In genomic region chr6:31125586-31126363, GRCh38 we compare ENCODE assay signal across 13 cellular contexts. TPM values are rescaled to one million over a fixed set of nuclear protein-coding genes. Genes with fewer than 3 reads are reported as not detected.
DNase-seq lines count a peak whose midpoint lies in the region; ATAC-seq, FAIRE-seq and TF ChIP-seq lines count a peak whose summit lies in the region.
"Had no signal": no experiment of that assay in that cellular context is flagged by ENCODE, and none has a peak within 500 bp of the region (broad histone marks: within the 10 kb centered on the region; RNA-seq: fewer than 3 reads in every experiment).

No MANE protein-coding gene starts in this region.

- H4K20me1 ChIP-seq in astrocyte (ENCODE audit: insufficient read depth, low read length) = no peaks in the 10 kb centered on the region

- H3K4me3 Mint-ChIP-seq in astrocyte (ENCODE audit: unreplicated experiment) (no peak overlapping the region), glutamatergic neuron (ENCODE audit: unreplicated experiment) (no peak overlapping the region)
- H3K4me3 Mint-ChIP-seq: activated CD4-positive, alpha-beta T cell treated with anti-CD3 and anti-CD28 coated beads, Interleukin-2, amount 10 ng/mL, durations not matched to agents 24 days and 14 days; naive thymus-derived CD4-positive, alpha-beta T cell had no signal

- ATAC-seq in Right ventricle myocardium superior (ENCODE audit: poor library complexity) = peak; percentile 45
- ATAC-seq in GM19035 (IDR thresholded peaks at IDR 0.05; ENCODE audit: unreplicated experiment) = no peak
- ATAC-seq in GM21447 (IDR thresholded peaks at IDR 0.05; ENCODE audit: unreplicated experiment) = no peak
- ATAC-seq: naive thymus-derived CD4-positive, alpha-beta T cell had no signal

- TF ChIP-seq CTCF in astrocyte (IDR thresholded peaks at IDR 0.05; ENCODE audit: insufficient read depth, low read depth, low read length) (no peak), stomach (IDR thresholded peaks at IDR 0.05) (no peak), glutamatergic neuron (IDR thresholded peaks at IDR 0.05; ENCODE audit: partially characterized antibody, unreplicated experiment) (no peak)

- intact Hi-C loops in Right ventricle myocardium superior (cut with DNase I) = no loop called here
- intact Hi-C loops in stomach (cut with DNase I; ENCODE audit: low total_unique reads) = no loop called here

- H3K27me3 Mint-ChIP-seq in astrocyte (ENCODE audit: low read depth, unreplicated experiment) (no peaks in the 10 kb centered on the region), glutamatergic neuron (ENCODE audit: unreplicated experiment) (peaks cover 2% of the 10 kb centered on the region)

- H3K9ac ChIP-seq in astrocyte (ENCODE audit: low read length) = no peak overlapping the region

- H3K4me1 ChIP-seq in astrocyte (ENCODE audit: insufficient read depth, low read length) (peaks cover 14% of the 10 kb centered on the region), stomach (peaks cover 25 to 41% (median 34%) of the 10 kb centered on the region in 4 donors)

- H3K9me3 Mint-ChIP-seq in astrocyte (ENCODE audit: unreplicated experiment) = no peaks in the 10 kb centered on the region
- H3K9me3 Mint-ChIP-seq in glutamatergic neuron (ENCODE audit: unreplicated experiment) = no peaks in the 10 kb centered on the region
- H3K9me3 Mint-ChIP-seq: activated CD4-positive, alpha-beta T cell treated with anti-CD3 and anti-CD28 coated beads, Interleukin-2, amount 10 ng/mL, durations not matched to agents 24 days and 14 days; naive thymus-derived CD4-positive, alpha-beta T cell had no signal

- H3K79me2 ChIP-seq in astrocyte (ENCODE audit: insufficient read depth, low read length) = no peaks in the 10 kb centered on the region

- H3K4me2 ChIP-seq in astrocyte (ENCODE audit: low read length) = peak overlapping the region; percentile 61

- H3K27ac Mint-ChIP-seq in astrocyte (ENCODE audit: unreplicated experiment) (no peak overlapping the region), glutamatergic neuron (ENCODE audit: unreplicated experiment) (no peak overlapping the region)
- H3K27ac Mint-ChIP-seq: activated CD4-positive, alpha-beta T cell treated with anti-CD3 and anti-CD28 coated beads, Interleukin-2, amount 10 ng/mL, durations not matched to agents 24 days and 14 days; naive thymus-derived CD4-positive, alpha-beta T cell had no signal

- DNase-seq in HPDE6-E6E7 (ENCODE audit: extremely low spot score) (peak; percentile 35), astrocyte (ENCODE audit: low read depth) (peak; percentile 18), Right ventricle myocardium superior (no peak), stomach (no peak), glutamatergic neuron (no peak)
- DNase-seq: activated CD4-positive, alpha-beta T cell treated with anti-CD3 and anti-CD28 coated beads, Interleukin-2, amount 10 ng/mL, durations not matched to agents 24 days and 14 days; activated gamma-delta T cell treated with Interleukin-2 at 50 U/mL for 16 hours; KBM-7; naive thymus-derived CD4-positive, alpha-beta T cell; stimulated activated CD8-positive, alpha-beta memory T cell treated with anti-CD3 and anti-CD28 coated beads, Interleukin-4, amount 100 ng/mL, for 48 hours had no signal

- peaks cover 13% of the 10 kb centered on the region for H3K36me3 Mint-ChIP-seq in astrocyte (ENCODE audit: low read depth, unreplicated experiment)
- H3K36me3 Mint-ChIP-seq in glutamatergic neuron (ENCODE audit: unreplicated experiment) = no peaks in the 10 kb centered on the region
- H3K36me3 Mint-ChIP-seq: naive thymus-derived CD4-positive, alpha-beta T cell had no signal

- no peak overlapping the region for H3K4me3 ChIP-seq in astrocyte (ENCODE audit: insufficient read depth, low read depth, low read length)
- no peak overlapping the region for H3K4me3 ChIP-seq in stomach
- H3K4me3 ChIP-seq: SK-N-MC had no signal

- H3K9me3 ChIP-seq in astrocyte (ENCODE audit: insufficient read depth, low read depth, low read length) (no peaks in the 10 kb centered on the region), stomach (no peaks in the 10 kb centered on the region)

- H2AFZ ChIP-seq in astrocyte (ENCODE audit: low read depth, low read length) = no peak overlapping the region

- no peaks in the 10 kb centered on the region for H3K36me3 ChIP-seq in astrocyte (ENCODE audit: insufficient read depth, low read length)
- H3K36me3 ChIP-seq in stomach = no peaks in the 10 kb centered on the region

- TF ChIP-seq EP300 in stomach (IDR thresholded peaks at IDR 0.05) = no peak

- H3K4me1 Mint-ChIP-seq in astrocyte (ENCODE audit: low read depth, unreplicated experiment) (peaks cover 41% of the 10 kb centered on the region), glutamatergic neuron (ENCODE audit: low read depth, unreplicated experiment) (no peaks in the 10 kb centered on the region)

- WGBS in stomach, 5 donors = 65 to 74% (median 70%) methylated on average over 12 of the region's 12 CpGs

- no peak for TF ChIP-seq POLR2A in stomach (IDR thresholded peaks at IDR 0.05)

- no peak for FAIRE-seq in astrocyte (lab: Jason Lieb, UNC)

- no peak overlapping the region for H3K27ac ChIP-seq in astrocyte (ENCODE audit: low read depth, low read length)
- H3K27ac ChIP-seq in stomach = peak overlapping the region in 3 of 5 donors; percentile 22 to 74 (median 61)
- H3K27ac ChIP-seq: SK-N-MC had no signal

- H3K27me3 ChIP-seq in astrocyte (ENCODE audit: insufficient read depth, low read length) (no peaks in the 10 kb centered on the region), stomach (no peaks in the 10 kb centered on the region)

RNA-seq across cellular contexts. Expression of gene CDSN, which starts 5.5 kb away (rescaled TPM):
- total RNA-seq in astrocyte (0.22 and 0.27 TPM in 2 replicates), Right ventricle myocardium superior (not detected), stomach (not detected), glutamatergic neuron (ENCODE audit: unreplicated experiment) (not detected)
- polyA plus RNA-seq in stomach = under 1 TPM in 1 of 3 donors, not detected in 2; 0.05 TPM
- total RNA-seq: activated CD4-positive, alpha-beta T cell treated with anti-CD3 and anti-CD28 coated beads, Interleukin-2, amount 10 ng/mL, durations not matched to agents 24 days and 14 days; naive thymus-derived CD4-positive, alpha-beta T cell had no signal
- polyA plus RNA-seq: naive thymus-derived CD4-positive, alpha-beta T cell had no signal

RNA-seq across cellular contexts. Expression of gene PSORS1C1, which starts 11.2 kb away (rescaled TPM):
- total RNA-seq in astrocyte (8.8 and 9.2 TPM in 2 replicates), Right ventricle myocardium superior (1.2 TPM), stomach (1 to 10 TPM in 4 of 5 donors, not detected in 1; 2.7 to 5.7 (median 4.0) TPM), glutamatergic neuron (ENCODE audit: unreplicated experiment) (not detected)
- polyA plus RNA-seq in stomach = 1 to 10 TPM; 3.1 to 7.4 (median 3.9) TPM
- total RNA-seq: activated CD4-positive, alpha-beta T cell treated with anti-CD3 and anti-CD28 coated beads, Interleukin-2, amount 10 ng/mL, durations not matched to agents 24 days and 14 days; naive thymus-derived CD4-positive, alpha-beta T cell had no signal
- polyA plus RNA-seq: naive thymus-derived CD4-positive, alpha-beta T cell had no signal

RNA-seq across cellular contexts. Expression of gene PSORS1C2, which starts 13.1 kb away (rescaled TPM):
- not detected in 2 replicates for total RNA-seq in astrocyte
- total RNA-seq in Right ventricle myocardium superior = not detected
- under 1 TPM in 1 of 5 donors, not detected in 4; 0.73 TPM for total RNA-seq in stomach
- 1 to 10 TPM in 1 of 3 donors, not detected in 2; 1.6 TPM for polyA plus RNA-seq in stomach
- total RNA-seq in glutamatergic neuron (ENCODE audit: unreplicated experiment) = 0.49 TPM
- total RNA-seq: activated CD4-positive, alpha-beta T cell treated with anti-CD3 and anti-CD28 coated beads, Interleukin-2, amount 10 ng/mL, durations not matched to agents 24 days and 14 days; naive thymus-derived CD4-positive, alpha-beta T cell had no signal
- polyA plus RNA-seq: naive thymus-derived CD4-positive, alpha-beta T cell had no signal

RNA-seq across cellular contexts. Expression of gene C6orf15, which starts 13.4 kb away (rescaled TPM):
- total RNA-seq in astrocyte = 4.6 and 6.4 TPM in 2 replicates
- total RNA-seq in Right ventricle myocardium superior = not detected
- not detected for total RNA-seq in stomach
- not detected for polyA plus RNA-seq in stomach
- not detected for total RNA-seq in glutamatergic neuron (ENCODE audit: unreplicated experiment)
- total RNA-seq: activated CD4-positive, alpha-beta T cell treated with anti-CD3 and anti-CD28 coated beads, Interleukin-2, amount 10 ng/mL, durations not matched to agents 24 days and 14 days; naive thymus-derived CD4-positive, alpha-beta T cell had no signal
- polyA plus RNA-seq: naive thymus-derived CD4-positive, alpha-beta T cell had no signal

RNA-seq across cellular contexts. Expression of gene CCHCR1, which starts 31.8 kb away (rescaled TPM):
- 10.2 and 11.5 TPM in 2 replicates for total RNA-seq in astrocyte
- 10.9 TPM for total RNA-seq in Right ventricle myocardium superior
- total RNA-seq in stomach = 100 to 1,000 TPM in 1 of 5 donors, 10 to 100 TPM in 3, 1 to 10 TPM in 1; 9.7 to 201 (median 24.5) TPM
- 10 to 100 TPM; 11.8 to 21.0 (median 12.3) TPM for polyA plus RNA-seq in stomach
- total RNA-seq in glutamatergic neuron (ENCODE audit: unreplicated experiment) = 28.7 TPM

Comparison
In these comparisons a context has a peak if more than half of its experiments do, and no peak if none do; other contexts are left out.
1. DNase-seq: peak in HPDE6-E6E7 (single experiment) and astrocyte (single experiment); none in Right ventricle myocardium superior (single experiment), stomach (single experiment) and glutamatergic neuron (single experiment).